ENCODE assay signal across 1 cellular context in the genomic region with DNA sequence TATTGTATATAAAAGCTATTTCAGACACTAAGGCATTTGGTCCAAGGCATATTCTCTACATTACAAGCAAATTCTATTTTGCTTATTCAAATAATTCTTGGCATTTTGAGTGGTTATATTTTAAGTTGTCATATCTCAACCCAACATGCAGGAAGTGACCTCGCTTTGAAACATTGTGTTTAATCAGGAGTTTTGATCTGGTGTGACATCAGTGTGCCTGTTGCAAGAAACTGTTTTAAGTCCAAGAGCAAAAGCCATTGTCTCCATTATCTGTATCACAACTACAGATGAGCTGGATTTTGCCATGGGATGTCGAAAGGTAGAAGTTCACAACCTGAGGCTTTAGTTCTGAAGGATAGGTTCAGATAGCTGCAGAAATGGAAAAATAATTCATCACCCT.
TF ChIP-seq lines count a peak whose summit lies in the region.

No MANE protein-coding gene starts in this region.

TF ChIP-seq in H1, 55 proteins besides CTCF, POLR2A, EP300 and RAD21:
- no peak for TF ChIP-seq TAF7 (optimal IDR thresholded peaks at IDR 0.05; ENCODE audit: borderline replicate concordance, low read depth, low read length)
- TF ChIP-seq CEBPB (IDR thresholded peaks at IDR 0.05; ENCODE audit: low read depth, low read length) = no peak
- no peak for TF ChIP-seq ZNF274 (IDR thresholded peaks at IDR 0.05; ENCODE audit: borderline replicate concordance, extremely low read depth, low read length)
- no peak for TF ChIP-seq GABPA (IDR thresholded peaks at IDR 0.05; ENCODE audit: borderline replicate concordance, insufficient read depth, low read length)
- no peak for TF ChIP-seq KDM4A (IDR thresholded peaks at IDR 0.05; ENCODE audit: low read depth, low read length, severe bottlenecking)
